ENCODE assay signal across 1 cellular context in the genomic region with DNA sequence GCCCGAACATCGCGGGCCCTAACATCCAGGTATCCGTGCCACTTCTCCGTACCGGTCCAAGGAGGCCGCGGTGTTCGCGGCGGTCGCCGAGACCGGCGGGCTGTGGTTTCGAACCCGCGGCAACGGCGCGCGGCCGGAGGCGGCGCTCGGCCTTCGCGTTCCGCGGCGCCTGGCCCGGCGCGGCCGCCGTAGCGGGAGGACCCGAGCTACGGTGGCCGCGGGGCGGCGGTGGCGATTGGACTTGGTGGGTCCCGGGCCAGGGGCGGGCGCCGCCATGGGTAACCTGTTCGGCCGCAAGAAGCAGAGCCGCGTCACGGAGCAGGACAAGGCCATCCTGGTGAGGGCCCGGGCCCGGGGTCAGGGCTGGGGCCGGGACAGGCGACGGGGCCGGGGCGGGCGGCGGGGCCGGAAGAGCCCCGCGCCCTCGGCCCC.
TF ChIP-seq lines count a peak whose summit lies in the region.

A gene (plus strand): TSS at position 197 of the 432 bp plus-strand sequence. CDS start 78 bp downstream, at position 275.

TF ChIP-seq in SK-N-SH, 30 proteins besides CTCF, POLR2A, EP300 and RAD21 (continued from another document):
- TF ChIP-seq, protein P1, sequence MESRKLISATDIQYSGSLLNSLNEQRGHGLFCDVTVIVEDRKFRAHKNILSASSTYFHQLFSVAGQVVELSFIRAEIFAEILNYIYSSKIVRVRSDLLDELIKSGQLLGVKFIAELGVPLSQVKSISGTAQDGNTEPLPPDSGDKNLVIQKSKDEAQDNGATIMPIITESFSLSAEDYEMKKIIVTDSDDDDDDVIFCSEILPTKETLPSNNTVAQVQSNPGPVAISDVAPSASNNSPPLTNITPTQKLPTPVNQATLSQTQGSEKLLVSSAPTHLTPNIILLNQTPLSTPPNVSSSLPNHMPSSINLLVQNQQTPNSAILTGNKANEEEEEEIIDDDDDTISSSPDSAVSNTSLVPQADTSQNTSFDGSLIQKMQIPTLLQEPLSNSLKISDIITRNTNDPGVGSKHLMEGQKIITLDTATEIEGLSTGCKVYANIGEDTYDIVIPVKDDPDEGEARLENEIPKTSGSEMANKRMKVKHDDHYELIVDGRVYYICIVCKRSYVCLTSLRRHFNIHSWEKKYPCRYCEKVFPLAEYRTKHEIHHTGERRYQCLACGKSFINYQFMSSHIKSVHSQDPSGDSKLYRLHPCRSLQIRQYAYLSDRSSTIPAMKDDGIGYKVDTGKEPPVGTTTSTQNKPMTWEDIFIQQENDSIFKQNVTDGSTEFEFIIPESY (IDR thresholded peaks at IDR 0.05; ENCODE audit: borderline replicate concordance, low read depth), result peak; percentile 75; the same call in 1 of the 2 replicates
- TF ChIP-seq, protein P2, sequence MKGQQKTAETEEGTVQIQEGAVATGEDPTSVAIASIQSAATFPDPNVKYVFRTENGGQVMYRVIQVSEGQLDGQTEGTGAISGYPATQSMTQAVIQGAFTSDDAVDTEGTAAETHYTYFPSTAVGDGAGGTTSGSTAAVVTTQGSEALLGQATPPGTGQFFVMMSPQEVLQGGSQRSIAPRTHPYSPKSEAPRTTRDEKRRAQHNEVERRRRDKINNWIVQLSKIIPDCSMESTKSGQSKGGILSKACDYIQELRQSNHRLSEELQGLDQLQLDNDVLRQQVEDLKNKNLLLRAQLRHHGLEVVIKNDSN (IDR thresholded peaks at IDR 0.05; ENCODE audit: borderline replicate concordance, low read depth), result no peak
- TF ChIP-seq JUND (IDR thresholded peaks at IDR 0.05), result no peak
- TF ChIP-seq GATA2 (CRISPR knock-in tag; IDR thresholded peaks at IDR 0.05), result no peak
- peak; percentile 75 for TF ChIP-seq CHD2 (IDR thresholded peaks at IDR 0.05; ENCODE audit: low read length, partially characterized antibody)
- no peak for TF ChIP-seq MEF2A (IDR thresholded peaks at IDR 0.05; ENCODE audit: borderline replicate concordance, low read depth)
- 0 out of 2 replicates have a peak, but pooled peaks have one; percentile 10 for TF ChIP-seq TEAD4 (IDR thresholded peaks at IDR 0.05; ENCODE audit: borderline replicate concordance, insufficient read depth)
- TF ChIP-seq, protein P3, sequence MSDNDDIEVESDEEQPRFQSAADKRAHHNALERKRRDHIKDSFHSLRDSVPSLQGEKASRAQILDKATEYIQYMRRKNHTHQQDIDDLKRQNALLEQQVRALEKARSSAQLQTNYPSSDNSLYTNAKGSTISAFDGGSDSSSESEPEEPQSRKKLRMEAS (IDR thresholded peaks at IDR 0.05; ENCODE audit: low read depth), result 0 out of 2 replicates have a peak, but pooled peaks have one; percentile 33
- TF ChIP-seq YY1 (IDR thresholded peaks at IDR 0.05; ENCODE audit: low read depth), result peak; percentile 74
- TF ChIP-seq POLR2AphosphoS5 (IDR thresholded peaks at IDR 0.05; ENCODE audit: low read depth, low read length), result peak; percentile 53; the same call in 1 of the 2 replicates
- no peak for TF ChIP-seq NFIC (IDR thresholded peaks at IDR 0.05; ENCODE audit: borderline replicate concordance)
- TF ChIP-seq FOSL2 (IDR thresholded peaks at IDR 0.05; ENCODE audit: borderline replicate concordance, low read depth), result no peak
- TF ChIP-seq, protein P4, sequence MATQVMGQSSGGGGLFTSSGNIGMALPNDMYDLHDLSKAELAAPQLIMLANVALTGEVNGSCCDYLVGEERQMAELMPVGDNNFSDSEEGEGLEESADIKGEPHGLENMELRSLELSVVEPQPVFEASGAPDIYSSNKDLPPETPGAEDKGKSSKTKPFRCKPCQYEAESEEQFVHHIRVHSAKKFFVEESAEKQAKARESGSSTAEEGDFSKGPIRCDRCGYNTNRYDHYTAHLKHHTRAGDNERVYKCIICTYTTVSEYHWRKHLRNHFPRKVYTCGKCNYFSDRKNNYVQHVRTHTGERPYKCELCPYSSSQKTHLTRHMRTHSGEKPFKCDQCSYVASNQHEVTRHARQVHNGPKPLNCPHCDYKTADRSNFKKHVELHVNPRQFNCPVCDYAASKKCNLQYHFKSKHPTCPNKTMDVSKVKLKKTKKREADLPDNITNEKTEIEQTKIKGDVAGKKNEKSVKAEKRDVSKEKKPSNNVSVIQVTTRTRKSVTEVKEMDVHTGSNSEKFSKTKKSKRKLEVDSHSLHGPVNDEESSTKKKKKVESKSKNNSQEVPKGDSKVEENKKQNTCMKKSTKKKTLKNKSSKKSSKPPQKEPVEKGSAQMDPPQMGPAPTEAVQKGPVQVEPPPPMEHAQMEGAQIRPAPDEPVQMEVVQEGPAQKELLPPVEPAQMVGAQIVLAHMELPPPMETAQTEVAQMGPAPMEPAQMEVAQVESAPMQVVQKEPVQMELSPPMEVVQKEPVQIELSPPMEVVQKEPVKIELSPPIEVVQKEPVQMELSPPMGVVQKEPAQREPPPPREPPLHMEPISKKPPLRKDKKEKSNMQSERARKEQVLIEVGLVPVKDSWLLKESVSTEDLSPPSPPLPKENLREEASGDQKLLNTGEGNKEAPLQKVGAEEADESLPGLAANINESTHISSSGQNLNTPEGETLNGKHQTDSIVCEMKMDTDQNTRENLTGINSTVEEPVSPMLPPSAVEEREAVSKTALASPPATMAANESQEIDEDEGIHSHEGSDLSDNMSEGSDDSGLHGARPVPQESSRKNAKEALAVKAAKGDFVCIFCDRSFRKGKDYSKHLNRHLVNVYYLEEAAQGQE (IDR thresholded peaks at IDR 0.05; ENCODE audit: low read depth, low read length), result peak; percentile 82
- TF ChIP-seq EZH2phosphoT487 (IDR thresholded peaks at IDR 0.05; ENCODE audit: borderline replicate concordance, low read depth), result no peak
